In the genomic region with DNA sequence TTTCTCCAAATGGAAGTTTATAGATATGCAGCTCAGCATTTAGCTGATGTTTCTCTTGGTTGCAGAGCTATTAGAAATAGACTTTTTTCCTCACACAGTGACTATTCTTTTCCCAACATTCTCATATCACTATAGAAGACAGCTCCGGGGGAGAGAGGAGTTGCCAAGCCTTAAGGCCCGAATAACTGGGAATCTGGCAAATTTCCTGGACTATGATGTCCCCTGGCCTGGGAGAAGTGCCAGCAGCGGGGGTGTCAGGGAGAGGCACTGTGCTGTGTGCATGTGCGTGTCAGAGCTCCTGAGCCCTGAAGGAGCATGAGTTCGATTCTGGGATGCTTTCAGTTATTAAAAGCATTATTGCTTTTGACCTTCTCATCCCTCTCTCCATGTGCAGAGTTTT, we compare ENCODE assay signal across 1 cellular context.
TF ChIP-seq lines count a peak whose summit lies in the region.

No MANE protein-coding gene starts in this region.

TF ChIP-seq in IMR-90, 13 proteins besides CTCF, POLR2A, EP300 and RAD21:
- TF ChIP-seq MAZ (IDR thresholded peaks at IDR 0.05; ENCODE audit: borderline replicate concordance, low read depth, low read length) = no peak
- no peak for TF ChIP-seq SMC3 (IDR thresholded peaks at IDR 0.05; ENCODE audit: low read depth, low read length)
- peak; percentile 39 for TF ChIP-seq BHLHE40 (IDR thresholded peaks at IDR 0.05; ENCODE audit: low read depth, low read length)
- TF ChIP-seq, protein P1, sequence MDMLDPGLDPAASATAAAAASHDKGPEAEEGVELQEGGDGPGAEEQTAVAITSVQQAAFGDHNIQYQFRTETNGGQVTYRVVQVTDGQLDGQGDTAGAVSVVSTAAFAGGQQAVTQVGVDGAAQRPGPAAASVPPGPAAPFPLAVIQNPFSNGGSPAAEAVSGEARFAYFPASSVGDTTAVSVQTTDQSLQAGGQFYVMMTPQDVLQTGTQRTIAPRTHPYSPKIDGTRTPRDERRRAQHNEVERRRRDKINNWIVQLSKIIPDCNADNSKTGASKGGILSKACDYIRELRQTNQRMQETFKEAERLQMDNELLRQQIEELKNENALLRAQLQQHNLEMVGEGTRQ (IDR thresholded peaks at IDR 0.05; ENCODE audit: low read depth, low read length) = no peak
- no peak for TF ChIP-seq FOS (IDR thresholded peaks at IDR 0.05; ENCODE audit: low read depth, low read length)
